ENCODE assay signal across 16 cellular contexts in the genomic region with DNA sequence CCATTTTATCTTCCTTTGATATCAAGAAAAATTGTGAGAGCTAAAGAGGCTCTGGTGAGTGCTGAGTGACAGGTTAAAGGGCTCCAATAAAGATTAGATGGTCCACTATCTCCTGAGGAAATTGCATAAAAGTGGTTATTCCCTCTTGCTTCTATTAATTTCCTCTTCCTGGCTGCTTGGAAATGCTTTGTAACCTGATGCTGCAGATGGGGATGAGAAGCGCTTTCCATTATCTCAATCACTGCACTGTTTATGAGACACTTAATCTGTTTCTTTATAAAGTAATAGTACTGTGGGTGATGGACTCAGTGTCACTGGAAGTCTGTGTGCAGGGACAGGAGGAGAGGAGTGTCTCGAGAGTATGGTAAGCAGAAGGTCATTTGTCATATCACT.
DNase-seq lines count a peak whose midpoint lies in the region; ATAC-seq and TF ChIP-seq lines count a peak whose summit lies in the region.
"Had no signal": no experiment of that assay in that cellular context is flagged by ENCODE, and none has a peak within 500 bp of the region (broad histone marks: within the 10 kb centered on the region; RNA-seq: fewer than 3 reads in every experiment).

No MANE protein-coding gene starts in this region.

- no peaks in the 10 kb centered on the region for H4K20me1 ChIP-seq in osteoblast (ENCODE audit: insufficient read depth, low read length)

- H3K27me3 ChIP-seq in osteoblast (ENCODE audit: insufficient read depth, low read length) = no peaks in the 10 kb centered on the region

- CTCF ChIA-PET in HEK293 (lab: Yijun Ruan, JAX) = interaction anchor here (1.3 kb wide), 1 partner anchor 404 kb away, joined by 5 read pairs; no protein-coding TSS in a partner anchor
- CTCF ChIA-PET in RWPE1 (lab: Yijun Ruan, JAX) = no interaction called here

- POLR2A ChIA-PET in HEK293 (lab: Yijun Ruan, JAX) = no interaction called here
- POLR2A ChIA-PET in RWPE1 (lab: Yijun Ruan, JAX; ENCODE audit: low non-redundant PET) = no interaction called here

- ATAC-seq in GM18867 (IDR thresholded peaks at IDR 0.05; ENCODE audit: unreplicated experiment) = no peak
- ATAC-seq: A549, K562 had no signal

- no peak overlapping the region for H3K27ac ChIP-seq in HEK293 (ENCODE audit: extremely low read depth, low read depth, low read length)
- no peak overlapping the region for H3K27ac ChIP-seq in osteoblast (ENCODE audit: low read depth, low read length)
- no peak overlapping the region for H3K27ac ChIP-seq in RWPE1
- H3K27ac ChIP-seq: A549 had no signal

- DNase-seq in NCI-H187 treated with DMSO at 0.1 percent for 48 hours (lab: John Stamatoyannopoulos, UW) (peak; percentile 48), NCI-H187 (lab: John Stamatoyannopoulos, UW) (no peak), NCI-H2171 (lab: John Stamatoyannopoulos, UW) (peak; percentile 26), NCI-H748 treated with DMSO at 0.1 percent for 48 hours (lab: John Stamatoyannopoulos, UW) (peak; percentile 39), osteoblast (ENCODE audit: insufficient read length, low spot score, missing footprints) (no peak), RWPE1 (ENCODE audit: low spot score) (no peak)
- DNase-seq: Calu3; CD4-positive, alpha-beta T cell; HFFc6; NCI-H1930; NCI-H526 treated with DMSO at 0.1 percent for 48 hours; Right ventricle myocardium superior had no signal

- TF ChIP-seq CTCF in HEK293 (tag by site-specific recombination; IDR thresholded peaks at IDR 0.05) (no peak), osteoblast (IDR thresholded peaks at IDR 0.05; ENCODE audit: extremely low read depth, low read depth, low read length) (no peak), RWPE1 (conservative IDR thresholded peaks at IDR 0.05; ENCODE audit: low read depth) (no peak)

- H3K4me3 ChIP-seq in HEK293 (ENCODE audit: low read depth, low read length) (no peak overlapping the region), osteoblast (ENCODE audit: insufficient read depth, low read length) (no peak overlapping the region)
- H3K4me3 ChIP-seq: A549, K562 had no signal

- H3K4me1 ChIP-seq in HEK293 (ENCODE audit: control insufficient read depth, insufficient read depth, low read length) (no peaks in the 10 kb centered on the region), osteoblast (ENCODE audit: insufficient read depth, low read length) (no peaks in the 10 kb centered on the region)
- H3K4me1 ChIP-seq: A549 had no signal

- H3K36me3 ChIP-seq in HEK293 (ENCODE audit: control insufficient read depth in 2 of 2, insufficient read depth in 1 of 2, low read length in 2 of 2) (no peaks in the 10 kb centered on the region), osteoblast (ENCODE audit: insufficient read depth, low read length) (no peaks in the 10 kb centered on the region)

- H2AFZ ChIP-seq in osteoblast (ENCODE audit: low read length) = no peak overlapping the region

- no peaks in the 10 kb centered on the region for H3K9me3 ChIP-seq in HEK293 (ENCODE audit: control insufficient read depth, insufficient read depth, low read depth, low read length)
- no peaks in the 10 kb centered on the region for H3K9me3 ChIP-seq in osteoblast (ENCODE audit: low read depth, low read length)
- H3K9me3 ChIP-seq: A549 had no signal

- no peaks in the 10 kb centered on the region for H3K79me2 ChIP-seq in osteoblast (ENCODE audit: insufficient read depth, low read length)

- no peak overlapping the region for H3K4me2 ChIP-seq in osteoblast (ENCODE audit: insufficient read depth, low read length)
- H3K4me2 ChIP-seq: A549 had no signal

TF ChIP-seq in HEK293, 187 proteins besides CTCF, POLR2A, EP300 and RAD21 (continues in another document):
- TF ChIP-seq, protein P1, sequence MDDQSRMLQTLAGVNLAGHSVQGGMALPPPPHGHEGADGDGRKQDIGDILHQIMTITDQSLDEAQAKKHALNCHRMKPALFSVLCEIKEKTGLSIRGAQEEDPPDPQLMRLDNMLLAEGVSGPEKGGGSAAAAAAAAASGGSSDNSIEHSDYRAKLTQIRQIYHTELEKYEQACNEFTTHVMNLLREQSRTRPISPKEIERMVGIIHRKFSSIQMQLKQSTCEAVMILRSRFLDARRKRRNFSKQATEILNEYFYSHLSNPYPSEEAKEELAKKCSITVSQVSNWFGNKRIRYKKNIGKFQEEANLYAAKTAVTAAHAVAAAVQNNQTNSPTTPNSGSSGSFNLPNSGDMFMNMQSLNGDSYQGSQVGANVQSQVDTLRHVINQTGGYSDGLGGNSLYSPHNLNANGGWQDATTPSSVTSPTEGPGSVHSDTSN (CRISPR knock-in tag; IDR thresholded peaks at IDR 0.05) = no peak
- TF ChIP-seq PRDM10 (tag by site-specific recombination; IDR thresholded peaks at IDR 0.05) (no peak), TCF7L2 (IDR thresholded peaks at IDR 0.05; ENCODE audit: borderline replicate concordance, low read depth, low read length) (peak; percentile 68), ZNF514 (tag by site-specific recombination; IDR thresholded peaks at IDR 0.05) (no peak), TSHZ1 (tag by site-specific recombination; IDR thresholded peaks at IDR 0.05; ENCODE audit: borderline replicate concordance) (no peak), ZNF23 (tag by site-specific recombination; IDR thresholded peaks at IDR 0.05; ENCODE audit: borderline replicate concordance) (no peak), PRDM4 (tag by site-specific recombination; IDR thresholded peaks at IDR 0.05) (0 out of 2 replicates have a peak, but pooled peaks have one; percentile 45), ZNF350 (tag by site-specific recombination; IDR thresholded peaks at IDR 0.05) (no peak)

Comparison
In these comparisons a context has a peak if more than half of its experiments do, and no peak if none do; other contexts are left out.
1. DNase-seq: peak in NCI-H187 treated with DMSO at 0.1 percent for 48 hours (single experiment), NCI-H2171 (single experiment) and NCI-H748 treated with DMSO at 0.1 percent for 48 hours (single experiment); none in NCI-H187 (0 of 2), osteoblast (single experiment) and RWPE1 (single experiment).